ENCODE assay signal across 8 cellular contexts in the genomic region with DNA sequence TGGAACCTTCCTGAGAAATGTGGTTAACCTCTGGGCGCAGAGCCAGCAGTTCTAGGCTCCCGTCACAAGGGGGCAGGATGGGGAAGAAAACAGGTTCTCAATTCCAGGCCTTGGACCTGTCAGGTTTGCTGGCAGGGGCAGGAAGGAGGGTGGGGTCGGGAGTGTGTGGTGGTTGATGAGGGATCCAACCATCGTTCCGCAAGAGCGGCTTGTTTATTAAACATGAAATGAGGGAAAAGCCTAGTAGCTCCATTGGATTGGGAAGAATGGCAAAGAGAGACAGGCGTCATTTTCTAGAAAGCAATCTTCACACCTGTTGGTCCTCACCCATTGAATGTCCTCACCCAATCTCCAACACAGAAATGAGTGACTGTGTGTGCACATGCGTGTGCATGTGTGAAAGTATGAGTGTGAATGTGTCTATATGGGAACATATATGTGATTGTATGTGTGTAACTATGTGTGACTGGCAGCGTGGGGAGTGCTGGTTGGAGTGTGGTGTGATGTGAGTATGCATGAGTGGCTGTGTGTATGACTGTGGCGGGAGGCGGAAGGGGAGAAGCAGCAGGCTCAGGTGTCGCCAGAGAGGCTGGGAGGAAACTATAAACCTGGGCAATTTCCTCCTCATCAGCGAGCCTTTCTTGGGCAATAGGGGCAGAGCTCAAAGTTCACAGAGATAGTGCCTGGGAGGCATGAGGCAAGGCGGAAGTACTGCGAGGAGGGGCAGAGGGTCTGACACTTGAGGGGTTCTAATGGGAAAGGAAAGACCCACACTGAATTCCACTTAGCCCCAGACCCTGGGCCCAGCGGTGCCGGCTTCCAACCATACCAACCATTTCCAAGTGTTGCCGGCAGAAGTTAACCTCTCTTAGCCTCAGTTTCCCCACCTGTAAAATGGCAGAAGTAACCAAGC. TPM values are rescaled to one million over a fixed set of nuclear protein-coding genes. Genes with fewer than 3 reads are reported as not detected.
DNase-seq lines count a peak whose midpoint lies in the region; ATAC-seq and TF ChIP-seq lines count a peak whose summit lies in the region.

No MANE protein-coding gene starts in this region.

- POLR2A ChIA-PET in GM10248 (lab: Yijun Ruan, JAX), result no interaction called here

- no peaks in the 10 kb centered on the region for H3K27me3 ChIP-seq in lower lobe of right lung (ENCODE audit: low read depth)

- no peaks in the 10 kb centered on the region for H3K9me3 ChIP-seq in lower lobe of right lung

- H3K4me3 ChIP-seq in lower lobe of right lung, result no peak overlapping the region

- peak; percentile 91 for TF ChIP-seq CTCF in GM10248 (IDR thresholded peaks at IDR 0.05; ENCODE audit: control extremely low read depth, extremely low read depth, low read depth, missing control alignments)
- peak; percentile 89 for TF ChIP-seq CTCF in lower lobe of right lung (IDR thresholded peaks at IDR 0.05)

- H3K4me1 ChIP-seq in lower lobe of right lung, result peaks cover 55% of the 10 kb centered on the region

- CTCF ChIA-PET in GM10248 (lab: Yijun Ruan, JAX), result interaction anchor here (0.7 to 4.5 kb wide), 34 partner anchors 9 to 586 kb away, joined by 3 to 55 read pairs (median 4); partner anchors contain the start of gene CDKN1A

- ATAC-seq in HG03196 (IDR thresholded peaks at IDR 0.05; ENCODE audit: unreplicated experiment), result peak; percentile 55
- peak; percentile 75 to 79 for ATAC-seq in lower lobe of right lung
- no peak for ATAC-seq in HG03045 (IDR thresholded peaks at IDR 0.05; ENCODE audit: unreplicated experiment)

- H3K27ac ChIP-seq in lower lobe of right lung, result no peak overlapping the region

- intact Hi-C loops in lower lobe of right lung (cut with DNase I), result loop anchor here (10.0 kb wide), 2 partner anchors 51 to 131 kb away; partner anchors contain the start of gene CDKN1A

- DNase-seq in GM10248 (ENCODE audit: extremely low spot score) (peak; percentile 84), NCI-H510A treated with DMSO at 0.1 percent for 48 hours (lab: John Stamatoyannopoulos, UW) (peak; percentile 77), dermis microvascular lymphatic vessel endothelial cell (ENCODE audit: low read depth in 2 of 2) (peak; percentile 61 to 75), lower lobe of right lung (peak; percentile 85)
- peak; percentile 79 for DNase-seq in activated CD4-positive, alpha-beta T cell treated with anti-CD3 and anti-CD28 coated beads, Interleukin-2, amount 50 U/mL, for 1 hour
- DNase-seq in stimulated activated CD8-positive, alpha-beta memory T cell treated with anti-CD3 and anti-CD28 coated beads, Interleukin-12 subunit alpha, Interleukin-12 subunit beta, amount 100 ng/mL, for 1 hour (ENCODE audit: low read depth), result peak; percentile 65

- no peaks in the 10 kb centered on the region for H3K36me3 ChIP-seq in lower lobe of right lung

RNA-seq across cellular contexts. Expression of gene SRSF3, which starts 29.6 kb away (rescaled TPM):
- total RNA-seq in dermis microvascular lymphatic vessel endothelial cell (227 and 298 TPM in 2 replicates), lower lobe of right lung (180 TPM)

RNA-seq across cellular contexts. Expression of gene CDKN1A, which starts 54.7 kb away (rescaled TPM):
- total RNA-seq in dermis microvascular lymphatic vessel endothelial cell (116 and 156 TPM in 2 replicates), lower lobe of right lung (71.0 TPM)
